In the genomic region with DNA sequence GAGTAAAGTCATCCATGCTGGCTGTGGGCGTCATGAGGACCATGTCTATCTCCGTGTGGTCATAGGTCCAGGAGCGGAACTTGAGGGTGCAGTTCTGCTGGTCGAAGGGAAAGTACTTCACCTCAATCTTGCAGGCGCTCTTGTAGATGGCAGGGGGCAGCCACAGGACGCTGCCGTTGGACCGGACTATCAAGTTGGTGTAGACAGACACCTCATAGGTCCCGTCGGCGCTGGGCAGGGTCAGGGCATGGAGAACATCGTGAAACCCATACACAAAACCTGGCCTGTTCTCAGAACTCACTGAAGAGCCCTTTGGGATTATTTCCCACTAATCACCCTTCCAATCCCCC, we compare ENCODE assay signal across 18 cellular contexts. TPM values are rescaled to one million over a fixed set of nuclear protein-coding genes. Genes with fewer than 3 reads are reported as not detected.
DNase-seq lines count a peak whose midpoint lies in the region; ATAC-seq and TF ChIP-seq lines count a peak whose summit lies in the region.
"Had no signal": no experiment of that assay in that cellular context is flagged by ENCODE, and none has a peak within 500 bp of the region (broad histone marks: within the 10 kb centered on the region; RNA-seq: fewer than 3 reads in every experiment).

No MANE protein-coding gene starts in this region.

- intact Hi-C loops in sciatic nerve (cut with DNase I) = no loop called here

- no peak for TF ChIP-seq CTCF in glutamatergic neuron (IDR thresholded peaks at IDR 0.05; ENCODE audit: partially characterized antibody, unreplicated experiment)

- peaks cover 40% of the 10 kb centered on the region for H3K36me3 Mint-ChIP-seq in glutamatergic neuron (ENCODE audit: unreplicated experiment)
- H3K36me3 Mint-ChIP-seq: CD8-positive, alpha-beta T cell had no signal

- H3K27me3 Mint-ChIP-seq in glutamatergic neuron (ENCODE audit: unreplicated experiment) = peaks cover 18% of the 10 kb centered on the region

- H3K9me3 Mint-ChIP-seq in glutamatergic neuron (ENCODE audit: unreplicated experiment) = peaks cover 14% of the 10 kb centered on the region

- peak; percentile 44 for DNase-seq in activated effector memory CD4-positive, alpha-beta T cell treated with anti-CD3 and anti-CD28 coated beads, Interleukin-2, amount 50 U/mL, for 16 hours
- DNase-seq in activated effector memory CD4-positive, alpha-beta T cell treated with Interleukin-2 at 50 U/mL for 16 hours = no peak
- DNase-seq in glutamatergic neuron = no peak
- DNase-seq in sciatic nerve (ENCODE audit: low spot score) = peak; percentile 44
- no peak for DNase-seq in NCI-H1092 (lab: John Stamatoyannopoulos, UW)
- DNase-seq in DMS79 treated with DMSO at 0.1 percent for 48 hours (lab: John Stamatoyannopoulos, UW) = no peak
- DNase-seq: Calu3; CD8-positive, alpha-beta T cell; DND-41; EL; GM23248 had no signal

- no peak for ATAC-seq in sciatic nerve
- ATAC-seq in GM21367 (IDR thresholded peaks at IDR 0.05; ENCODE audit: unreplicated experiment) = no peak
- ATAC-seq: CD8-positive, alpha-beta T cell; GM12878 had no signal

- no peak overlapping the region for H3K27ac Mint-ChIP-seq in glutamatergic neuron (ENCODE audit: unreplicated experiment)
- H3K27ac Mint-ChIP-seq: B cell; CD8-positive, alpha-beta T cell had no signal

- peak overlapping the region; percentile 16 for H3K4me3 Mint-ChIP-seq in glutamatergic neuron (ENCODE audit: unreplicated experiment)
- H3K4me3 Mint-ChIP-seq: B cell; CD8-positive, alpha-beta T cell had no signal

- peaks cover 24% of the 10 kb centered on the region for H3K4me1 Mint-ChIP-seq in glutamatergic neuron (ENCODE audit: low read depth, unreplicated experiment)
- H3K4me1 Mint-ChIP-seq: B cell had no signal

RNA-seq across cellular contexts. Expression of a gene that starts 8.9 kb away (rescaled TPM):
- 208 TPM for total RNA-seq in glutamatergic neuron (ENCODE audit: unreplicated experiment)
- total RNA-seq in sciatic nerve = not detected
- total RNA-seq: B cell; Calu3; CD8-positive, alpha-beta T cell; GM12878; GM23248; HT-29 had no signal

RNA-seq across cellular contexts. Expression of a gene that starts 11.3 kb away (rescaled TPM):
- total RNA-seq in glutamatergic neuron (ENCODE audit: unreplicated experiment) (71.6 TPM), sciatic nerve (not detected)
- total RNA-seq: A172; B cell; Calu3; CD8-positive, alpha-beta T cell; G401; GM12878; GM23248; H4; HT-29 had no signal

Comparison
In these comparisons a context has a peak if more than half of its experiments do, and no peak if none do; other contexts are left out.
1. DNase-seq: peak in activated effector memory CD4-positive, alpha-beta T cell treated with anti-CD3 and anti-CD28 coated beads, Interleukin-2, amount 50 U/mL, for 16 hours (single experiment) and sciatic nerve (single experiment); none in activated effector memory CD4-positive, alpha-beta T cell treated with Interleukin-2 at 50 U/mL for 16 hours (single experiment), glutamatergic neuron (single experiment), NCI-H1092 (single experiment) and DMS79 treated with DMSO at 0.1 percent for 48 hours (single experiment).
2. RNA of a gene that starts 8.9 kb away (total RNA-seq): 208 TPM in glutamatergic neuron (single experiment); not detected in sciatic nerve (single experiment); every median in the first group is over 100 times any median in the second.
3. RNA of a gene that starts 11.3 kb away (total RNA-seq): 71.6 TPM in glutamatergic neuron (single experiment); not detected in sciatic nerve (single experiment); every median in the first group is over 10 times any median in the second.